8 cellular contexts compared by ENCODE assay signal in genomic region chr6:35687658-35688604, GRCh38. TPM values are rescaled to one million over a fixed set of nuclear protein-coding genes. Genes with fewer than 3 reads are reported as not detected.
DNase-seq lines count a peak whose midpoint lies in the region; ATAC-seq and FAIRE-seq lines count a peak whose summit lies in the region.

No MANE protein-coding gene starts in this region.

- peaks cover 14% of the 10 kb centered on the region for H3K4me1 Mint-ChIP-seq in activated CD4-positive, alpha-beta T cell treated with anti-CD3 and anti-CD28 coated beads, Interleukin-2, amount 10 ng/mL, durations not matched to agents 7 days and 5 days

- DNase-seq in GM18507 (ENCODE audit: extremely low spot score, insufficient read length, low read depth) (no peak), NCI-H1930 (lab: John Stamatoyannopoulos, UW) (peak; percentile 18 to 28), ecto neural progenitor cell (ENCODE audit: low spot score) (peak; percentile 78), lung microvascular endothelial cell (ENCODE audit: low read depth in 2 of 2) (peak; percentile 55 to 64), GOT3 (lab: John Stamatoyannopoulos, UW) (no peak)
- DNase-seq in activated CD4-positive, alpha-beta T cell treated with anti-CD3 and anti-CD28 coated beads, Interleukin-2, amount 10 ng/mL, durations not matched to agents 7 days and 5 days: peak; percentile 61
- DNase-seq in stimulated activated CD4-positive, alpha-beta T cell treated with anti-CD3 and anti-CD28 coated beads, TNF-alpha, amount 100 ng/mL, for 48 hours (ENCODE audit: low read depth in 3 of 3): peak; percentile 39 to 56 (median 43)

- peaks cover 8% of the 10 kb centered on the region for H3K36me3 Mint-ChIP-seq in activated CD4-positive, alpha-beta T cell treated with anti-CD3 and anti-CD28 coated beads, Interleukin-2, amount 10 ng/mL, durations not matched to agents 7 days and 5 days (ENCODE audit: low read depth)

- ATAC-seq in HG02759 (IDR thresholded peaks at IDR 0.05; ENCODE audit: unreplicated experiment): peak; percentile 38

- H3K27me3 Mint-ChIP-seq in activated CD4-positive, alpha-beta T cell treated with anti-CD3 and anti-CD28 coated beads, Interleukin-2, amount 10 ng/mL, durations not matched to agents 7 days and 5 days: no peaks in the 10 kb centered on the region

- peak overlapping the region; percentile 98 for H3K4me3 Mint-ChIP-seq in activated CD4-positive, alpha-beta T cell treated with anti-CD3 and anti-CD28 coated beads, Interleukin-2, amount 10 ng/mL, durations not matched to agents 7 days and 5 days

- CTCF ChIA-PET in activated CD4-positive, alpha-beta T cell treated with anti-CD3 and anti-CD28 coated beads, Interleukin-2, amount 10 ng/mL, durations not matched to agents 7 days and 5 days (lab: Charles Lee): interaction anchor here (0.7 to 1.4 kb wide), 7 partner anchors 16 to 86 kb away, joined by 3 to 4 read pairs (median 3); no protein-coding TSS in a partner anchor

- FAIRE-seq in GM18507 (lab: Jason Lieb, UNC): peak; percentile 80

- H3K27ac Mint-ChIP-seq in activated CD4-positive, alpha-beta T cell treated with anti-CD3 and anti-CD28 coated beads, Interleukin-2, amount 10 ng/mL, durations not matched to agents 7 days and 5 days: peak overlapping the region; percentile 95

- H3K9me3 Mint-ChIP-seq in activated CD4-positive, alpha-beta T cell treated with anti-CD3 and anti-CD28 coated beads, Interleukin-2, amount 10 ng/mL, durations not matched to agents 7 days and 5 days: no peaks in the 10 kb centered on the region

- POLR2A ChIA-PET in activated CD4-positive, alpha-beta T cell treated with anti-CD3 and anti-CD28 coated beads, Interleukin-2, amount 10 ng/mL, durations not matched to agents 7 days and 5 days (lab: Charles Lee): no interaction called here

RNA-seq across cellular contexts. Expression of gene FKBP5, which starts 0.8 kb away (rescaled TPM):
- 100 to 1,000 TPM in 1 of 2 experiments, 10 to 100 TPM in 1; 94.2 to 100 TPM for total RNA-seq in activated CD4-positive, alpha-beta T cell treated with anti-CD3 and anti-CD28 coated beads, Interleukin-2, amount 10 ng/mL, durations not matched to agents 7 days and 5 days
- 37.3 and 40.1 TPM in 2 replicates for total RNA-seq in lung microvascular endothelial cell

RNA-seq across cellular contexts. Expression of gene ARMC12, which starts 48.9 kb away (rescaled TPM):
- 1 to 10 TPM; 1.2 to 1.6 TPM for total RNA-seq in activated CD4-positive, alpha-beta T cell treated with anti-CD3 and anti-CD28 coated beads, Interleukin-2, amount 10 ng/mL, durations not matched to agents 7 days and 5 days
- total RNA-seq in lung microvascular endothelial cell: 0.22 and 0.40 TPM in 2 replicates

Comparison
In these comparisons a context has a peak if more than half of its experiments do, and no peak if none do; other contexts are left out.
1. DNase-seq: peak in NCI-H1930 (2 of 2), activated CD4-positive, alpha-beta T cell treated with anti-CD3 and anti-CD28 coated beads, Interleukin-2, amount 10 ng/mL, durations not matched to agents 7 days and 5 days (single experiment), ecto neural progenitor cell (single experiment), lung microvascular endothelial cell (2 of 2) and stimulated activated CD4-positive, alpha-beta T cell treated with anti-CD3 and anti-CD28 coated beads, TNF-alpha, amount 100 ng/mL, for 48 hours (3 of 3); none in GM18507 (single experiment) and GOT3 (single experiment).